Comparison of ENCODE assay signal across 12 cellular contexts in the genomic region with DNA sequence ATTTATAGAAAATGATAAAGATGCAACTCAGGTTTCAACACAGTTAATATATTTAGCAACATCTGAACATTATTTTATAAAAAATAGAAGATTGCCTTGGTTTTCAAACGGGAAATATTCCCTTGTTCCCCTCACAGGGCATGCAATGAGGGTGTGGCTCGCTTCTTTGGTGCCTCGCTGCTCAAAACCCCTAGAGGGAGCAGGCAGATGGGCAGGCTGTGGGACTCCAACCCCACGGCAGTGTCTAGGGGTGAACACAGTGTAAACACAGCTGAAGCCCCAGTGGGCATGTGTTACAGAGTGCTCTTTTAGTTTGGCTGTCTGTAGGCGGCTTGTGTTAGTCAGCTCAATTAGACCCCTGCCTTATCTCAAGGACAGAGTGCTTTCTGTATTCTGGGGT.
A peak's percentile ranks its signal among the peaks of the same experiment; 100 is the strongest.
DNase-seq lines count a peak whose midpoint lies in the region; ATAC-seq and TF ChIP-seq lines count a peak whose summit lies in the region.
"Had no signal": no experiment of that assay in that cellular context is flagged by ENCODE, and none has a peak within 500 bp of the region (broad histone marks: within the 10 kb centered on the region; RNA-seq: fewer than 3 reads in every experiment).

No MANE protein-coding gene starts in this region.

- H3K36me3 Mint-ChIP-seq in MCF 10A (ENCODE audit: insufficient read depth, unreplicated experiment) (peaks cover 6% of the 10 kb centered on the region), WTC11 (peaks cover 14% of the 10 kb centered on the region), HFFc6 (ENCODE audit: low read depth) (no peaks in the 10 kb centered on the region)

- TF ChIP-seq POLR2A in breast epithelium (IDR thresholded peaks at IDR 0.05): no peak

- POLR2A ChIA-PET in MCF 10A (lab: Yijun Ruan, JAX) (no interaction called here), WTC11 (lab: Charles Lee) (no interaction called here)

- no peaks in the 10 kb centered on the region for H3K9me3 Mint-ChIP-seq in MCF 10A (ENCODE audit: unreplicated experiment)
- H3K9me3 Mint-ChIP-seq in WTC11: peaks cover 13% of the 10 kb centered on the region
- no peaks in the 10 kb centered on the region; the same call in 1 of the 2 replicates for H3K9me3 Mint-ChIP-seq in HFFc6
- H3K9me3 Mint-ChIP-seq: nephron had no signal

- no peak overlapping the region for H3K4me3 ChIP-seq in breast epithelium
- H3K4me3 ChIP-seq: lung had no signal

- H3K36me3 ChIP-seq in breast epithelium: no peaks in the 10 kb centered on the region

- H3K4me1 Mint-ChIP-seq in MCF 10A (ENCODE audit: insufficient read depth, unreplicated experiment) (no peaks in the 10 kb centered on the region), WTC11 (peaks cover 19% of the 10 kb centered on the region), HFFc6 (ENCODE audit: low read depth) (no peaks in the 10 kb centered on the region)

- no peaks in the 10 kb centered on the region for H3K4me1 ChIP-seq in breast epithelium

- ATAC-seq in WTC11: peak; percentile 99

- H3K9me3 ChIP-seq in breast epithelium: peaks cover 0 to 9% of the 10 kb centered on the region in 2 donors

- DNase-seq in MCF 10A (ENCODE audit: unreplicated experiment) (peak; percentile 9), breast epithelium (ENCODE audit: low spot score in 2 of 2) (no peak), NCI-H146 (lab: John Stamatoyannopoulos, UW) (peak; percentile 93), WTC11 (ENCODE audit: low spot score) (peak; percentile 57), HFFc6 (no peak), DMS79 treated with DMSO at 0.1 percent for 48 hours (lab: John Stamatoyannopoulos, UW) (no peak), germinal center (ENCODE audit: low spot score) (no peak)
- no peak for DNase-seq in stimulated activated CD4-positive, alpha-beta T cell treated with anti-CD3 and anti-CD28 coated beads, Interleukin-4, amount 100 ng/mL, for 4 hours
- DNase-seq: Karpas-422, retina had no signal

- H3K27ac Mint-ChIP-seq in MCF 10A (ENCODE audit: low read depth, unreplicated experiment): no peak overlapping the region
- peak overlapping the region; percentile 21; the same call in 1 of the 2 replicates for H3K27ac Mint-ChIP-seq in WTC11
- H3K27ac Mint-ChIP-seq in HFFc6: no peak overlapping the region

- no peak overlapping the region for H3K27ac ChIP-seq in breast epithelium

- H3K27me3 ChIP-seq in breast epithelium: no peaks in the 10 kb centered on the region

- H3K4me3 Mint-ChIP-seq in MCF 10A (ENCODE audit: unreplicated experiment): no peak overlapping the region
- H3K4me3 Mint-ChIP-seq in WTC11: no peak overlapping the region
- H3K4me3 Mint-ChIP-seq in HFFc6: no peak overlapping the region
- H3K4me3 Mint-ChIP-seq: nephron had no signal

- no TSS peak for BruUV-seq in MCF 10A (replicated peaks; lab: Mats Ljungman, UMichigan)

- H3K27me3 Mint-ChIP-seq in MCF 10A (ENCODE audit: insufficient read depth, unreplicated experiment): no peaks in the 10 kb centered on the region
- no peaks in the 10 kb centered on the region for H3K27me3 Mint-ChIP-seq in WTC11 (ENCODE audit: low read depth)
- H3K27me3 Mint-ChIP-seq in HFFc6 (ENCODE audit: insufficient read depth): no peaks in the 10 kb centered on the region

- intact Hi-C loops in MCF 10A (cut with micrococcal nuclease) (no loop called here), breast epithelium (cut with DNase I; ENCODE audit: low total_unique reads) (no loop called here)

- TF ChIP-seq CTCF in MCF 10A (IDR thresholded peaks at IDR 0.05; ENCODE audit: unreplicated experiment) (no peak), breast epithelium (IDR thresholded peaks at IDR 0.05) (no peak), WTC11 (IDR thresholded peaks at IDR 0.05) (peak; percentile 23; the same call in 1 of the 2 replicates), HFFc6 (IDR thresholded peaks at IDR 0.05) (no peak)

- CTCF ChIA-PET in MCF 10A (lab: Yijun Ruan, JAX) (no interaction called here), WTC11 (lab: Charles Lee) (interaction anchor here (0.8 kb wide), 1 partner anchor 59 kb away, joined by 3 read pairs; no protein-coding TSS in a partner anchor)

TF ChIP-seq in WTC11, 78 proteins besides CTCF, POLR2A, EP300 and RAD21 (continues in another document):
- TF ChIP-seq CREB1 (CRISPR knock-in tag; IDR thresholded peaks at IDR 0.05) (no peak), KAT7 (CRISPR knock-in tag; IDR thresholded peaks at IDR 0.05; ENCODE audit: borderline replicate concordance) (no peak), ZNF532 (CRISPR knock-in tag; IDR thresholded peaks at IDR 0.05; ENCODE audit: borderline replicate concordance) (no peak), ETV6 (CRISPR knock-in tag; IDR thresholded peaks at IDR 0.05) (no peak), HMGA2 (CRISPR knock-in tag; IDR thresholded peaks at IDR 0.05) (no peak), TP53 (CRISPR knock-in tag; IDR thresholded peaks at IDR 0.05) (no peak), NR2C2 (CRISPR knock-in tag; IDR thresholded peaks at IDR 0.05) (no peak), NFATC4 (CRISPR knock-in tag; IDR thresholded peaks at IDR 0.05) (no peak), SMAD3 (CRISPR knock-in tag; IDR thresholded peaks at IDR 0.05; ENCODE audit: borderline replicate concordance) (no peak), AFF4 (CRISPR knock-in tag; IDR thresholded peaks at IDR 0.05; ENCODE audit: borderline replicate concordance) (no peak)

Comparison
In these comparisons a context has a peak if more than half of its experiments do, and no peak if none do; other contexts are left out.
1. DNase-seq: peak in MCF 10A (single experiment), NCI-H146 (single experiment) and WTC11 (single experiment); none in breast epithelium (0 of 2), HFFc6 (single experiment), DMS79 treated with DMSO at 0.1 percent for 48 hours (single experiment), stimulated activated CD4-positive, alpha-beta T cell treated with anti-CD3 and anti-CD28 coated beads, Interleukin-4, amount 100 ng/mL, for 4 hours (0 of 2) and germinal center (single experiment).